In genomic region chr3:113277886-113278598, GRCh38 we compare ENCODE assay signal across 2 cellular contexts.
TF ChIP-seq lines count a peak whose summit lies in the region.

No MANE protein-coding gene starts in this region.

TF ChIP-seq in IMR-90, 13 proteins besides CTCF, POLR2A, EP300 and RAD21:
- TF ChIP-seq MAZ (IDR thresholded peaks at IDR 0.05; ENCODE audit: borderline replicate concordance, low read depth, low read length) (no peak), CHD1 (IDR thresholded peaks at IDR 0.05; ENCODE audit: low read depth, low read length) (no peak), SMC3 (IDR thresholded peaks at IDR 0.05; ENCODE audit: low read depth, low read length) (no peak), ELK1 (IDR thresholded peaks at IDR 0.05; ENCODE audit: borderline replicate concordance, low read depth, low read length) (no peak), CEBPB (IDR thresholded peaks at IDR 0.05; ENCODE audit: low read depth, low read length) (no peak), MXI1 (IDR thresholded peaks at IDR 0.05; ENCODE audit: borderline replicate concordance, low read depth, low read length) (no peak), MAFK (IDR thresholded peaks at IDR 0.05; ENCODE audit: low read depth, low read length) (no peak), RFX5 (IDR thresholded peaks at IDR 0.05; ENCODE audit: low read depth, low read length) (no peak), RCOR1 (IDR thresholded peaks at IDR 0.05; ENCODE audit: insufficient replicate concordance, low read length) (no peak), BHLHE40 (IDR thresholded peaks at IDR 0.05; ENCODE audit: low read depth, low read length) (no peak)

TF ChIP-seq in H1, 55 proteins besides CTCF, POLR2A, EP300 and RAD21:
- TF ChIP-seq TEAD4 (IDR thresholded peaks at IDR 0.05; ENCODE audit: low read depth, low read length) (0 out of 2 replicates have a peak, but pooled peaks have one; percentile 5), ATF2 (IDR thresholded peaks at IDR 0.05; ENCODE audit: low read length) (no peak), TCF12 (IDR thresholded peaks at IDR 0.05; ENCODE audit: low read depth, low read length) (peak; percentile 70; the same call in 1 of the 2 replicates), GTF2F1 (IDR thresholded peaks at IDR 0.05; ENCODE audit: borderline replicate concordance, low read depth, low read length) (no peak), RXRA (IDR thresholded peaks at IDR 0.05; ENCODE audit: insufficient read depth, low read depth, low read length) (no peak), NANOG (IDR thresholded peaks at IDR 0.05; ENCODE audit: insufficient read depth, low read depth, low read length, poor library complexity, severe bottlenecking) (no peak)
TF ChIP-seq in H1: peak in this region for 2.
